ENCODE assay signal across 1 cellular context in the genomic region with DNA sequence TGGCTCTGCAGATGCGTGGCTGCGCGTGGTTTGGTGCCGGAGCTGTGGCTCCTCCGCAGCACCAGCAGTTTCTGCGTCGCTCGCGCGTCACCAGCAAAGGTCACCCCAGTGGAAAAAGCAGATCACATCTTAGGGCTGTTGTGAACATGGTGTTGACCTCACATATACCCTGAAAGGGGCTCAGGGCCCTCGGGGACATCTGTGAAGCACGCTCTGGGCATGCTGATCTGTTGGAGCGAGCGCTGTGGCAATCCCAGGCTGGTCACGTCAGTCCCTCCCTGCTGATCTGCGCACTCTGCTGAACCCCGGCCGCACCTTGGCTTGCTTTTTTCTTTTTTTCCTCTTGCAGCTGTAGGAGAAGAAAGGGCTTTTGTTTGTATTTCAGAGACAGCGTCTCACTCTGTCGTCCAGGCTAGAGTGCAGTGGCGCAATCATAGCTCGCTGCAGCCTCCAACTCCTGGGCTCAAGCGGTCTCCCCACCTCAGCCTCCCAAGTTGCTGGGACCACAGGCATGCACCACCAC.
TF ChIP-seq lines count a peak whose summit lies in the region.

No MANE protein-coding gene starts in this region.

TF ChIP-seq in HepG2, 621 proteins besides CTCF, POLR2A, EP300 and RAD21 (continued from another document and continues in another):
- TF ChIP-seq ZNF484 (CRISPR knock-in tag; IDR thresholded peaks at IDR 0.05; ENCODE audit: borderline replicate concordance, low read depth) (no peak), ZNF7 (CRISPR knock-in tag; IDR thresholded peaks at IDR 0.05) (no peak), ZNF282 (IDR thresholded peaks at IDR 0.05; ENCODE audit: partially characterized antibody) (no peak), CC2D1A (CRISPR knock-in tag; IDR thresholded peaks at IDR 0.05) (no peak), HDAC6 (IDR thresholded peaks at IDR 0.05; ENCODE audit: low read depth, low read length) (no peak), DNMT3B (CRISPR knock-in tag; conservative IDR thresholded peaks at IDR 0.05) (no peak), SMARCC2 (IDR thresholded peaks at IDR 0.05) (no peak), TRIM24 (CRISPR knock-in tag; IDR thresholded peaks at IDR 0.05) (no peak), BCL6 (CRISPR knock-in tag; IDR thresholded peaks at IDR 0.05) (peak; percentile 98), ETV5 (CRISPR knock-in tag; IDR thresholded peaks at IDR 0.05; ENCODE audit: borderline replicate concordance) (no peak), ZNF441 (CRISPR knock-in tag; IDR thresholded peaks at IDR 0.05; ENCODE audit: borderline replicate concordance) (peak; percentile 71; the same call in 1 of the 2 replicates), ZKSCAN1 (IDR thresholded peaks at IDR 0.05; ENCODE audit: low read length) (no peak), ZNF12 (CRISPR knock-in tag; IDR thresholded peaks at IDR 0.05) (no peak; the same call in 1 of the 2 replicates), KLF9 (CRISPR knock-in tag; IDR thresholded peaks at IDR 0.05; ENCODE audit: low read depth) (no peak), ZNF550 (CRISPR knock-in tag; IDR thresholded peaks at IDR 0.05; ENCODE audit: borderline replicate concordance) (no peak), PLRG1 (conservative IDR thresholded peaks at IDR 0.05) (no peak), KDM3A (CRISPR knock-in tag; IDR thresholded peaks at IDR 0.05; ENCODE audit: low read depth) (no peak), MLLT10 (CRISPR knock-in tag; IDR thresholded peaks at IDR 0.05) (no peak), FOXK2 (IDR thresholded peaks at IDR 0.05) (no peak), ATF1 (CRISPR knock-in tag; IDR thresholded peaks at IDR 0.05) (no peak), ESRRA (CRISPR knock-in tag; IDR thresholded peaks at IDR 0.05; ENCODE audit: low read depth) (peak; percentile 54; the same call in 1 of the 2 replicates), FOSL2 (CRISPR knock-in tag; IDR thresholded peaks at IDR 0.05) (peak; percentile 58; the same call in 1 of the 2 replicates), BHLHE40 (IDR thresholded peaks at IDR 0.05; ENCODE audit: low read length) (0 out of 2 replicates have a peak, but pooled peaks have one; percentile 29), HNRNPH1 (optimal IDR thresholded peaks at IDR 0.05; ENCODE audit: low read depth, low read length) (no peak), ZNF274 (CRISPR knock-in tag; IDR thresholded peaks at IDR 0.05) (peak; percentile 72), NCOR1 (IDR thresholded peaks at IDR 0.05; ENCODE audit: borderline replicate concordance, low read length) (peak; percentile 87; the same call in 1 of the 2 replicates), ZNF138 (CRISPR knock-in tag; IDR thresholded peaks at IDR 0.05; ENCODE audit: low read depth) (no peak), SALL1 (CRISPR knock-in tag; IDR thresholded peaks at IDR 0.05) (peak; percentile 89), AGO2 (optimal IDR thresholded peaks at IDR 0.05; ENCODE audit: low read depth, low read length) (no peak), SRF (IDR thresholded peaks at IDR 0.05; ENCODE audit: low read depth, low read length) (no peak)
- TF ChIP-seq, protein P1, sequence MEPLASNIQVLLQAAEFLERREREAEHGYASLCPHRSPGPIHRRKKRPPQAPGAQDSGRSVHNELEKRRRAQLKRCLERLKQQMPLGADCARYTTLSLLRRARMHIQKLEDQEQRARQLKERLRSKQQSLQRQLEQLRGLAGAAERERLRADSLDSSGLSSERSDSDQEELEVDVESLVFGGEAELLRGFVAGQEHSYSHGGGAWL (CRISPR knock-in tag; IDR thresholded peaks at IDR 0.05) = no peak
- TF ChIP-seq, protein P2, sequence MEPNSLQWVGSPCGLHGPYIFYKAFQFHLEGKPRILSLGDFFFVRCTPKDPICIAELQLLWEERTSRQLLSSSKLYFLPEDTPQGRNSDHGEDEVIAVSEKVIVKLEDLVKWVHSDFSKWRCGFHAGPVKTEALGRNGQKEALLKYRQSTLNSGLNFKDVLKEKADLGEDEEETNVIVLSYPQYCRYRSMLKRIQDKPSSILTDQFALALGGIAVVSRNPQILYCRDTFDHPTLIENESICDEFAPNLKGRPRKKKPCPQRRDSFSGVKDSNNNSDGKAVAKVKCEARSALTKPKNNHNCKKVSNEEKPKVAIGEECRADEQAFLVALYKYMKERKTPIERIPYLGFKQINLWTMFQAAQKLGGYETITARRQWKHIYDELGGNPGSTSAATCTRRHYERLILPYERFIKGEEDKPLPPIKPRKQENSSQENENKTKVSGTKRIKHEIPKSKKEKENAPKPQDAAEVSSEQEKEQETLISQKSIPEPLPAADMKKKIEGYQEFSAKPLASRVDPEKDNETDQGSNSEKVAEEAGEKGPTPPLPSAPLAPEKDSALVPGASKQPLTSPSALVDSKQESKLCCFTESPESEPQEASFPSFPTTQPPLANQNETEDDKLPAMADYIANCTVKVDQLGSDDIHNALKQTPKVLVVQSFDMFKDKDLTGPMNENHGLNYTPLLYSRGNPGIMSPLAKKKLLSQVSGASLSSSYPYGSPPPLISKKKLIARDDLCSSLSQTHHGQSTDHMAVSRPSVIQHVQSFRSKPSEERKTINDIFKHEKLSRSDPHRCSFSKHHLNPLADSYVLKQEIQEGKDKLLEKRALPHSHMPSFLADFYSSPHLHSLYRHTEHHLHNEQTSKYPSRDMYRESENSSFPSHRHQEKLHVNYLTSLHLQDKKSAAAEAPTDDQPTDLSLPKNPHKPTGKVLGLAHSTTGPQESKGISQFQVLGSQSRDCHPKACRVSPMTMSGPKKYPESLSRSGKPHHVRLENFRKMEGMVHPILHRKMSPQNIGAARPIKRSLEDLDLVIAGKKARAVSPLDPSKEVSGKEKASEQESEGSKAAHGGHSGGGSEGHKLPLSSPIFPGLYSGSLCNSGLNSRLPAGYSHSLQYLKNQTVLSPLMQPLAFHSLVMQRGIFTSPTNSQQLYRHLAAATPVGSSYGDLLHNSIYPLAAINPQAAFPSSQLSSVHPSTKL (CRISPR knock-in tag; IDR thresholded peaks at IDR 0.05) = peak; percentile 86
- TF ChIP-seq, protein P3, sequence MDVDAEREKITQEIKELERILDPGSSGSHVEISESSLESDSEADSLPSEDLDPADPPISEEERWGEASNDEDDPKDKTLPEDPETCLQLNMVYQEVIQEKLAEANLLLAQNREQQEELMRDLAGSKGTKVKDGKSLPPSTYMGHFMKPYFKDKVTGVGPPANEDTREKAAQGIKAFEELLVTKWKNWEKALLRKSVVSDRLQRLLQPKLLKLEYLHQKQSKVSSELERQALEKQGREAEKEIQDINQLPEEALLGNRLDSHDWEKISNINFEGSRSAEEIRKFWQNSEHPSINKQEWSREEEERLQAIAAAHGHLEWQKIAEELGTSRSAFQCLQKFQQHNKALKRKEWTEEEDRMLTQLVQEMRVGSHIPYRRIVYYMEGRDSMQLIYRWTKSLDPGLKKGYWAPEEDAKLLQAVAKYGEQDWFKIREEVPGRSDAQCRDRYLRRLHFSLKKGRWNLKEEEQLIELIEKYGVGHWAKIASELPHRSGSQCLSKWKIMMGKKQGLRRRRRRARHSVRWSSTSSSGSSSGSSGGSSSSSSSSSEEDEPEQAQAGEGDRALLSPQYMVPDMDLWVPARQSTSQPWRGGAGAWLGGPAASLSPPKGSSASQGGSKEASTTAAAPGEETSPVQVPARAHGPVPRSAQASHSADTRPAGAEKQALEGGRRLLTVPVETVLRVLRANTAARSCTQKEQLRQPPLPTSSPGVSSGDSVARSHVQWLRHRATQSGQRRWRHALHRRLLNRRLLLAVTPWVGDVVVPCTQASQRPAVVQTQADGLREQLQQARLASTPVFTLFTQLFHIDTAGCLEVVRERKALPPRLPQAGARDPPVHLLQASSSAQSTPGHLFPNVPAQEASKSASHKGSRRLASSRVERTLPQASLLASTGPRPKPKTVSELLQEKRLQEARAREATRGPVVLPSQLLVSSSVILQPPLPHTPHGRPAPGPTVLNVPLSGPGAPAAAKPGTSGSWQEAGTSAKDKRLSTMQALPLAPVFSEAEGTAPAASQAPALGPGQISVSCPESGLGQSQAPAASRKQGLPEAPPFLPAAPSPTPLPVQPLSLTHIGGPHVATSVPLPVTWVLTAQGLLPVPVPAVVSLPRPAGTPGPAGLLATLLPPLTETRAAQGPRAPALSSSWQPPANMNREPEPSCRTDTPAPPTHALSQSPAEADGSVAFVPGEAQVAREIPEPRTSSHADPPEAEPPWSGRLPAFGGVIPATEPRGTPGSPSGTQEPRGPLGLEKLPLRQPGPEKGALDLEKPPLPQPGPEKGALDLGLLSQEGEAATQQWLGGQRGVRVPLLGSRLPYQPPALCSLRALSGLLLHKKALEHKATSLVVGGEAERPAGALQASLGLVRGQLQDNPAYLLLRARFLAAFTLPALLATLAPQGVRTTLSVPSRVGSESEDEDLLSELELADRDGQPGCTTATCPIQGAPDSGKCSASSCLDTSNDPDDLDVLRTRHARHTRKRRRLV (CRISPR knock-in tag; IDR thresholded peaks at IDR 0.05) = no peak
- TF ChIP-seq, protein P4, sequence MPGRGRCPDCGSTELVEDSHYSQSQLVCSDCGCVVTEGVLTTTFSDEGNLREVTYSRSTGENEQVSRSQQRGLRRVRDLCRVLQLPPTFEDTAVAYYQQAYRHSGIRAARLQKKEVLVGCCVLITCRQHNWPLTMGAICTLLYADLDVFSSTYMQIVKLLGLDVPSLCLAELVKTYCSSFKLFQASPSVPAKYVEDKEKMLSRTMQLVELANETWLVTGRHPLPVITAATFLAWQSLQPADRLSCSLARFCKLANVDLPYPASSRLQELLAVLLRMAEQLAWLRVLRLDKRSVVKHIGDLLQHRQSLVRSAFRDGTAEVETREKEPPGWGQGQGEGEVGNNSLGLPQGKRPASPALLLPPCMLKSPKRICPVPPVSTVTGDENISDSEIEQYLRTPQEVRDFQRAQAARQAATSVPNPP (CRISPR knock-in tag; IDR thresholded peaks at IDR 0.05) = no peak
- TF ChIP-seq, protein P5, sequence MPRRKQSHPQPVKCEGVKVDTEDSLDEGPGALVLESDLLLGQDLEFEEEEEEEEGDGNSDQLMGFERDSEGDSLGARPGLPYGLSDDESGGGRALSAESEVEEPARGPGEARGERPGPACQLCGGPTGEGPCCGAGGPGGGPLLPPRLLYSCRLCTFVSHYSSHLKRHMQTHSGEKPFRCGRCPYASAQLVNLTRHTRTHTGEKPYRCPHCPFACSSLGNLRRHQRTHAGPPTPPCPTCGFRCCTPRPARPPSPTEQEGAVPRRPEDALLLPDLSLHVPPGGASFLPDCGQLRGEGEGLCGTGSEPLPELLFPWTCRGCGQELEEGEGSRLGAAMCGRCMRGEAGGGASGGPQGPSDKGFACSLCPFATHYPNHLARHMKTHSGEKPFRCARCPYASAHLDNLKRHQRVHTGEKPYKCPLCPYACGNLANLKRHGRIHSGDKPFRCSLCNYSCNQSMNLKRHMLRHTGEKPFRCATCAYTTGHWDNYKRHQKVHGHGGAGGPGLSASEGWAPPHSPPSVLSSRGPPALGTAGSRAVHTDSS (CRISPR knock-in tag; conservative IDR thresholded peaks at IDR 0.05) = no peak
- TF ChIP-seq, protein P6, sequence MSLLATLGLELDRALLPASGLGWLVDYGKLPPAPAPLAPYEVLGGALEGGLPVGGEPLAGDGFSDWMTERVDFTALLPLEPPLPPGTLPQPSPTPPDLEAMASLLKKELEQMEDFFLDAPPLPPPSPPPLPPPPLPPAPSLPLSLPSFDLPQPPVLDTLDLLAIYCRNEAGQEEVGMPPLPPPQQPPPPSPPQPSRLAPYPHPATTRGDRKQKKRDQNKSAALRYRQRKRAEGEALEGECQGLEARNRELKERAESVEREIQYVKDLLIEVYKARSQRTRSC (CRISPR knock-in tag; IDR thresholded peaks at IDR 0.05; ENCODE audit: low read depth) = no peak; the same call in 1 of the 2 replicates
- TF ChIP-seq, protein P7, sequence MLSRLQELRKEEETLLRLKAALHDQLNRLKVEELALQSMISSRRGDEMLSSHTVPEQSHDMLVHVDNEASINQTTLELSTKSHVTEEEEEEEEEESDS (CRISPR knock-in tag; IDR thresholded peaks at IDR 0.05; ENCODE audit: borderline replicate concordance) = no peak
- TF ChIP-seq, protein P8, sequence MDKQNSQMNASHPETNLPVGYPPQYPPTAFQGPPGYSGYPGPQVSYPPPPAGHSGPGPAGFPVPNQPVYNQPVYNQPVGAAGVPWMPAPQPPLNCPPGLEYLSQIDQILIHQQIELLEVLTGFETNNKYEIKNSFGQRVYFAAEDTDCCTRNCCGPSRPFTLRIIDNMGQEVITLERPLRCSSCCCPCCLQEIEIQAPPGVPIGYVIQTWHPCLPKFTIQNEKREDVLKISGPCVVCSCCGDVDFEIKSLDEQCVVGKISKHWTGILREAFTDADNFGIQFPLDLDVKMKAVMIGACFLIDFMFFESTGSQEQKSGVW (CRISPR knock-in tag; IDR thresholded peaks at IDR 0.05; ENCODE audit: borderline replicate concordance) = no peak
- TF ChIP-seq, protein P9, sequence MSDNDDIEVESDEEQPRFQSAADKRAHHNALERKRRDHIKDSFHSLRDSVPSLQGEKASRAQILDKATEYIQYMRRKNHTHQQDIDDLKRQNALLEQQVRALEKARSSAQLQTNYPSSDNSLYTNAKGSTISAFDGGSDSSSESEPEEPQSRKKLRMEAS (IDR thresholded peaks at IDR 0.05) = peak; percentile 91
- TF ChIP-seq, protein P10, sequence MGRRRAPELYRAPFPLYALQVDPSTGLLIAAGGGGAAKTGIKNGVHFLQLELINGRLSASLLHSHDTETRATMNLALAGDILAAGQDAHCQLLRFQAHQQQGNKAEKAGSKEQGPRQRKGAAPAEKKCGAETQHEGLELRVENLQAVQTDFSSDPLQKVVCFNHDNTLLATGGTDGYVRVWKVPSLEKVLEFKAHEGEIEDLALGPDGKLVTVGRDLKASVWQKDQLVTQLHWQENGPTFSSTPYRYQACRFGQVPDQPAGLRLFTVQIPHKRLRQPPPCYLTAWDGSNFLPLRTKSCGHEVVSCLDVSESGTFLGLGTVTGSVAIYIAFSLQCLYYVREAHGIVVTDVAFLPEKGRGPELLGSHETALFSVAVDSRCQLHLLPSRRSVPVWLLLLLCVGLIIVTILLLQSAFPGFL (CRISPR knock-in tag; IDR thresholded peaks at IDR 0.05) = no peak
- TF ChIP-seq, protein P11, sequence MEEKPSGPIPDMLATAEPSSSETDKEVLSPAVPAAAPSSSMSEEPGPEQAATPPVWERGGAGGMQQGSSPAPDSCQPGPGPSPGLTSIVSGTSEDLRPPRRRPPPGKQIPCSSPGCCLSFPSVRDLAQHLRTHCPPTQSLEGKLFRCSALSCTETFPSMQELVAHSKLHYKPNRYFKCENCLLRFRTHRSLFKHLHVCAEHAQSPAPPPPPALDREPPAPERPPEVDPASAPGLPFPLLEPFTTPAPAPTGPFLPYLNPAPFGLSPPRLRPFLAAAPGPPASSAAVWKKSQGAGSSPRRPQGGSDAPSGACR (CRISPR knock-in tag; IDR thresholded peaks at IDR 0.05) = 0 out of 2 replicates have a peak, but pooled peaks have one; percentile 14
- TF ChIP-seq, protein P12, sequence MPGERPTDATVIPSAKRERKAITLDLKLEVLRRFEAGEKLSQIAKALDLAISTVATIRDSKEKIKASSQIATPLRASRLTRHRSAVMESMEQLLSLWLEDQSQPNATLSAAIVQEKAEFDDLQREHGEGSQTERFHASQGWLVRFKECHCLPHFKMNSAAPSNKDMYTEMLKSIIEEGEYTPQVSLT (CRISPR knock-in tag; IDR thresholded peaks at IDR 0.05; ENCODE audit: borderline replicate concordance, low read depth) = no peak
